ENCODE assay signal across 21 cellular contexts in genomic region chr13:74301200-74302063, GRCh38.
DNase-seq lines count a peak whose midpoint lies in the region; ATAC-seq and TF ChIP-seq lines count a peak whose summit lies in the region.
"Had no signal": no experiment of that assay in that cellular context is flagged by ENCODE, and none has a peak within 500 bp of the region (broad histone marks: within the 10 kb centered on the region; RNA-seq: fewer than 3 reads in every experiment).

No MANE protein-coding gene starts in this region.

- no peak overlapping the region for H3K27ac Mint-ChIP-seq in endodermal cell
- no peak overlapping the region for H3K27ac Mint-ChIP-seq in endothelial cell (ENCODE audit: unreplicated experiment)
- H3K27ac Mint-ChIP-seq: effector memory CD8-positive, alpha-beta T cell had no signal

- H3K4me3 Mint-ChIP-seq in endodermal cell (no peak overlapping the region), endothelial cell (ENCODE audit: unreplicated experiment) (no peak overlapping the region)
- H3K4me3 Mint-ChIP-seq: effector memory CD8-positive, alpha-beta T cell had no signal

- DNase-seq in NCI-H69 (lab: John Stamatoyannopoulos, UW) = peak; percentile 2
- DNase-seq in endodermal cell = peak; percentile 50
- DNase-seq in left kidney (ENCODE audit: low read depth, low spot score) = peak; percentile 52
- DNase-seq in endothelial cell (ENCODE audit: low spot score) = no peak
- DNase-seq in globus pallidus (ENCODE audit: low spot score) = no peak
- no peak for DNase-seq in stimulated activated naive CD8-positive, alpha-beta T cell treated with anti-CD3 and anti-CD28 coated beads, Interleukin-15, Interleukin-2, amounts not matched to agents 100 U/mL and 50 U/mL, for 24 hours
- DNase-seq in H7 = no peak
- DNase-seq: activated CD8-positive, alpha-beta memory T cell treated with anti-CD3 and anti-CD28 coated beads, Interleukin-2, amount 50 U/mL, for 48 hours; activated naive CD4-positive, alpha-beta T cell treated with Interleukin-2 at 50 U/mL for 16 hours; BE2C; DMS 273 treated with DMSO at 0.1 percent for 48 hours; effector memory CD8-positive, alpha-beta T cell; mammary epithelial cell; NCI-H187 treated with DMSO at 0.1 percent for 48 hours; NCI-H510A treated with DMSO at 0.1 percent for 48 hours; SJCRH30; small intestine; T-helper 9 cell had no signal

- H3K27me3 ChIP-seq in endodermal cell (ENCODE audit: control insufficient read depth, insufficient read depth, low read length, poor library complexity, severe bottlenecking) (no peaks in the 10 kb centered on the region), stomach smooth muscle (ENCODE audit: control insufficient read depth in 1 of 2, insufficient read depth in 2 of 2, low read length in 2 of 2) (no peaks in the 10 kb centered on the region), H7 (ENCODE audit: control insufficient read depth, insufficient read depth, low read length) (no peaks in the 10 kb centered on the region)
- H3K27me3 ChIP-seq: BE2C, breast epithelium, SJCRH30 had no signal

- H3K4me3 ChIP-seq in endodermal cell (ENCODE audit: low read length) (no peak overlapping the region), stomach smooth muscle (ENCODE audit: low read length in 2 of 2) (peak overlapping the region in 1 of 2 donors; percentile 9), H7 (ENCODE audit: insufficient read depth, low read depth, low read length) (no peak overlapping the region)
- H3K4me3 ChIP-seq: breast epithelium, SJCRH30 had no signal

- ATAC-seq in stimulated activated naive CD8-positive, alpha-beta T cell treated with anti-CD3 and anti-CD28 coated beads, Interleukin-15, Interleukin-2, amounts not matched to agents 100 U/mL and 50 U/mL, for 24 hours = no peak
- ATAC-seq: effector memory CD8-positive, alpha-beta T cell; HCT116 had no signal

- H3K36me3 ChIP-seq in endodermal cell (ENCODE audit: control insufficient read depth, insufficient read depth, low read length) (no peaks in the 10 kb centered on the region), stomach smooth muscle (ENCODE audit: control insufficient read depth in 2 of 2, insufficient read depth in 2 of 2, low read length in 2 of 2) (no peaks in the 10 kb centered on the region), H7 (replicated peaks; ENCODE audit: control insufficient read depth, insufficient read depth, low read length) (no peaks in the 10 kb centered on the region)
- H3K36me3 ChIP-seq: BE2C, breast epithelium, SJCRH30 had no signal

- no peak overlapping the region for H3K27ac ChIP-seq in endodermal cell (ENCODE audit: low read depth, low read length)
- H3K27ac ChIP-seq in stomach smooth muscle (ENCODE audit: low read length) = peak overlapping the region; percentile 19
- H3K27ac ChIP-seq: breast epithelium, SJCRH30 had no signal

- peaks cover 6% of the 10 kb centered on the region for H3K4me1 Mint-ChIP-seq in endodermal cell
- no peaks in the 10 kb centered on the region for H3K4me1 Mint-ChIP-seq in endothelial cell (ENCODE audit: unreplicated experiment)

- no peak overlapping the region for H3K9ac ChIP-seq in endodermal cell (ENCODE audit: extremely low read depth, low read length, poor library complexity, severe bottlenecking)
- peak overlapping the region in 1 of 2 donors; percentile 13 for H3K9ac ChIP-seq in stomach smooth muscle (ENCODE audit: low read length in 2 of 2)

- H3K4me1 ChIP-seq in endodermal cell (ENCODE audit: control insufficient read depth, insufficient read depth, low read length) (no peaks in the 10 kb centered on the region), stomach smooth muscle (ENCODE audit: control insufficient read depth, insufficient read depth, low read length) (peaks cover 7% of the 10 kb centered on the region)
- H3K4me1 ChIP-seq: breast epithelium had no signal

- H3K27me3 Mint-ChIP-seq in endodermal cell (ENCODE audit: insufficient read depth) (no peaks in the 10 kb centered on the region), endothelial cell (ENCODE audit: unreplicated experiment) (peaks cover 3% of the 10 kb centered on the region)
- H3K27me3 Mint-ChIP-seq: effector memory CD8-positive, alpha-beta T cell had no signal

- no peaks in the 10 kb centered on the region for H3K9me3 Mint-ChIP-seq in endodermal cell
- H3K9me3 Mint-ChIP-seq in endothelial cell (ENCODE audit: unreplicated experiment) = no peaks in the 10 kb centered on the region
- H3K9me3 Mint-ChIP-seq: effector memory CD8-positive, alpha-beta T cell had no signal

- H3K36me3 Mint-ChIP-seq in endodermal cell (ENCODE audit: low read depth) (no peaks in the 10 kb centered on the region), endothelial cell (ENCODE audit: low read depth, unreplicated experiment) (no peaks in the 10 kb centered on the region)

- no peak for TF ChIP-seq CTCF in endodermal cell (conservative IDR thresholded peaks at IDR 0.05)
- TF ChIP-seq CTCF in endothelial cell (IDR thresholded peaks at IDR 0.05; ENCODE audit: unreplicated experiment) = no peak

- WGBS in endodermal cell (ENCODE audit: insufficient coverage in 1 of 2, insufficient read length in 1 of 2), 2 experiments = 62 to 75% methylated on average over 4 to 9 of the region's 9 CpGs

- H3K9me3 ChIP-seq in endodermal cell (ENCODE audit: control insufficient read depth, low read length) = no peaks in the 10 kb centered on the region
- H3K9me3 ChIP-seq in stomach smooth muscle (ENCODE audit: control insufficient read depth in 2 of 2, low read length in 2 of 2) = no peaks in the 10 kb centered on the region
- H3K9me3 ChIP-seq: BE2C, breast epithelium, SJCRH30 had no signal

Comparison
In these comparisons a context has a peak if more than half of its experiments do, and no peak if none do; other contexts are left out.
1. DNase-seq: peak in NCI-H69 (single experiment), endodermal cell (single experiment) and left kidney (single experiment); none in endothelial cell (single experiment), globus pallidus (single experiment), stimulated activated naive CD8-positive, alpha-beta T cell treated with anti-CD3 and anti-CD28 coated beads, Interleukin-15, Interleukin-2, amounts not matched to agents 100 U/mL and 50 U/mL, for 24 hours (single experiment) and H7 (single experiment).